ENCODE assay signal across 13 cellular contexts in the genomic region with DNA sequence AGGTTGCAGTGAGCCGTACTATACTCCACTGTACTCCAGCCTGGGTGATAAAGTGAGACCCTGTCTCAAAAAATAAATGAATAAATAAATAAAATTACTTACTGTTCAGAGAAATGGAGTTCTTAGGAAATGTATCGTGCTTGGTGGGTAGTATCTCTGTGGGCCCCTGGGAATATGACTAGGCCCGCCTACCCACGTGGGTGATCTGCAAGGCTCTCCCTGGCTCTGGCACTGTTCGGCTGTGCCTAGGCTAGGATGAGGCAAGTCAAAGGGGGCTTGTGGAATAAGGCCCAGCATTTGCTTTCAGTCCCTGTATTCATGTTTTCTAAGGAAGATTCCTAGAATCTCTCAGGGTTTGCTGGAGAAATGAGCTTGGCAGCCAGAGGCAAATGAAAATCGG. TPM values are rescaled to one million over a fixed set of nuclear protein-coding genes. Genes with fewer than 3 reads are reported as not detected.
A peak's percentile ranks its signal among the peaks of the same experiment; 100 is the strongest.
DNase-seq lines count a peak whose midpoint lies in the region; ATAC-seq and TF ChIP-seq lines count a peak whose summit lies in the region.
"Had no signal": no experiment of that assay in that cellular context is flagged by ENCODE, and none has a peak within 500 bp of the region (broad histone marks: within the 10 kb centered on the region; RNA-seq: fewer than 3 reads in every experiment).

No MANE protein-coding gene starts in this region.

- TF ChIP-seq CTCF in heart right ventricle (IDR thresholded peaks at IDR 0.05) (no peak), gastroesophageal sphincter (IDR thresholded peaks at IDR 0.05) (no peak), osteoblast (IDR thresholded peaks at IDR 0.05; ENCODE audit: extremely low read depth, low read depth, low read length) (no peak), upper lobe of right lung (IDR thresholded peaks at IDR 0.05) (no peak)

- 61 to 70% methylated on average over 6 of the region's 6 CpGs for WGBS in heart right ventricle, 2 donors
- 68 to 72% methylated on average over 5 to 6 of the region's 6 CpGs for WGBS in gastroesophageal sphincter (ENCODE audit: low coverage in 1 of 2), 2 donors

- intact Hi-C loops in heart right ventricle (cut with DNase I) = loop anchor here in 6 of 10 donors (5.0 kb wide), 2 partner anchors 59 to 64 kb away; no protein-coding TSS in a partner anchor
- intact Hi-C loops in Right ventricle myocardium inferior (cut with DNase I) = no loop called here
- intact Hi-C loops in upper lobe of right lung (cut with DNase I) = no loop called here
- intact Hi-C loops in left colon (cut with DNase I, micrococcal nuclease) = loop anchor here in 1 of 2 donors (10.0 kb wide), 1 partner anchor 67 kb away; no protein-coding TSS in a partner anchor

- ATAC-seq in heart right ventricle (no peak), Right ventricle myocardium inferior (no peak), gastroesophageal sphincter (no peak), upper lobe of right lung (no peak), left colon (no peak)
- ATAC-seq: activated CD8-positive, alpha-beta T cell treated with anti-CD3 and anti-CD28 coated beads, Interleukin-2, amount 10 ng/mL, durations not matched to agents 7 days and 5 days; activated naive CD4-positive, alpha-beta T cell treated with anti-CD3 and anti-CD28 coated beads, Interleukin-2, amount 50 U/mL, for 72 hours; stimulated activated effector memory CD8-positive, alpha-beta T cell treated with anti-CD3 and anti-CD28 coated beads, Interleukin-12 subunit alpha, Interleukin-12 subunit beta, amount 100 ng/mL, for 72 hours had no signal

- H4K20me1 ChIP-seq in osteoblast (ENCODE audit: insufficient read depth, low read length) = no peaks in the 10 kb centered on the region

- no peaks in the 10 kb centered on the region for H3K9me3 ChIP-seq in heart right ventricle
- H3K9me3 ChIP-seq in gastroesophageal sphincter = no peaks in the 10 kb centered on the region
- H3K9me3 ChIP-seq in osteoblast (ENCODE audit: low read depth, low read length) = no peaks in the 10 kb centered on the region
- no peaks in the 10 kb centered on the region for H3K9me3 ChIP-seq in upper lobe of right lung

- no peak overlapping the region for H3K27ac Mint-ChIP-seq in activated T-cell treated with anti-CD3 and anti-CD28 coated beads, Interleukin-2, amount 50 U/mL, for 24 hours
- H3K27ac Mint-ChIP-seq: activated CD8-positive, alpha-beta T cell treated with anti-CD3 and anti-CD28 coated beads, Interleukin-2, amount 10 ng/mL, durations not matched to agents 7 days and 5 days; activated naive CD4-positive, alpha-beta T cell treated with anti-CD3 and anti-CD28 coated beads, Interleukin-2, amount 50 U/mL, for 72 hours; stimulated activated effector memory CD8-positive, alpha-beta T cell treated with anti-CD3 and anti-CD28 coated beads, Interleukin-12 subunit alpha, Interleukin-12 subunit beta, amount 100 ng/mL, for 72 hours had no signal

- peaks cover 23% of the 10 kb centered on the region for H3K4me1 Mint-ChIP-seq in activated T-cell treated with anti-CD3 and anti-CD28 coated beads, Interleukin-2, amount 50 U/mL, for 24 hours (ENCODE audit: low read depth)

- DNase-seq in heart right ventricle = no peak
- no peak for DNase-seq in Right ventricle myocardium inferior (ENCODE audit: missing footprints)
- DNase-seq in osteoblast (ENCODE audit: insufficient read length, low spot score, missing footprints) = peak; percentile 88
- DNase-seq in upper lobe of right lung = no peak
- no peak for DNase-seq in left colon
- DNase-seq in activated T-cell treated with anti-CD3 and anti-CD28 coated beads, Interleukin-2, amount 50 U/mL, for 24 hours = no peak
- no peak for DNase-seq in DMS153 treated with DMSO at 0.1 percent for 48 hours (lab: John Stamatoyannopoulos, UW; ENCODE audit: unreplicated experiment)
- DNase-seq: activated CD8-positive, alpha-beta T cell treated with anti-CD3 and anti-CD28 coated beads, Interleukin-2, amount 10 ng/mL, durations not matched to agents 7 days and 5 days; NCI-H2029 treated with DMSO at 0.1 percent for 48 hours had no signal

- H3K27ac ChIP-seq in heart right ventricle (peak overlapping the region; percentile 46 to 88 (median 77)), gastroesophageal sphincter (peak overlapping the region; percentile 37 to 97 (median 84)), osteoblast (ENCODE audit: low read depth, low read length) (peak overlapping the region; percentile 58), upper lobe of right lung (peak overlapping the region; percentile 77)

- TF ChIP-seq POLR2A in gastroesophageal sphincter (IDR thresholded peaks at IDR 0.05) = no peak

- H3K4me2 ChIP-seq in osteoblast (ENCODE audit: insufficient read depth, low read length) = peak overlapping the region; percentile 47

- peaks cover 10% of the 10 kb centered on the region for H3K36me3 Mint-ChIP-seq in activated T-cell treated with anti-CD3 and anti-CD28 coated beads, Interleukin-2, amount 50 U/mL, for 24 hours (ENCODE audit: low read depth)
- H3K36me3 Mint-ChIP-seq: stimulated activated effector memory CD8-positive, alpha-beta T cell treated with anti-CD3 and anti-CD28 coated beads, Interleukin-12 subunit alpha, Interleukin-12 subunit beta, amount 100 ng/mL, for 72 hours had no signal

- no peak for TF ChIP-seq EP300 in gastroesophageal sphincter (IDR thresholded peaks at IDR 0.05)

- H3K36me3 ChIP-seq in heart right ventricle (no peaks in the 10 kb centered on the region), gastroesophageal sphincter (peaks cover 0 to 5% of the 10 kb centered on the region in 2 donors), osteoblast (ENCODE audit: insufficient read depth, low read length) (no peaks in the 10 kb centered on the region), upper lobe of right lung (no peaks in the 10 kb centered on the region)

- no peak overlapping the region for H3K4me3 Mint-ChIP-seq in activated T-cell treated with anti-CD3 and anti-CD28 coated beads, Interleukin-2, amount 50 U/mL, for 24 hours
- H3K4me3 Mint-ChIP-seq: activated CD8-positive, alpha-beta T cell treated with anti-CD3 and anti-CD28 coated beads, Interleukin-2, amount 10 ng/mL, durations not matched to agents 7 days and 5 days; stimulated activated effector memory CD8-positive, alpha-beta T cell treated with anti-CD3 and anti-CD28 coated beads, Interleukin-12 subunit alpha, Interleukin-12 subunit beta, amount 100 ng/mL, for 72 hours had no signal

- H3K4me1 ChIP-seq in heart right ventricle (peaks cover 7 to 42% (median 36%) of the 10 kb centered on the region in 9 donors), gastroesophageal sphincter (peaks cover 10 to 57% (median 24%) of the 10 kb centered on the region in 3 donors), osteoblast (ENCODE audit: insufficient read depth, low read length) (peaks cover 64% of the 10 kb centered on the region), upper lobe of right lung (peaks cover 33% of the 10 kb centered on the region)

- H3K4me3 ChIP-seq in heart right ventricle = no peak overlapping the region
- H3K4me3 ChIP-seq in gastroesophageal sphincter = no peak overlapping the region
- no peak overlapping the region for H3K4me3 ChIP-seq in osteoblast (ENCODE audit: insufficient read depth, low read length)
- no peak overlapping the region for H3K4me3 ChIP-seq in upper lobe of right lung
- H3K4me3 ChIP-seq: K562 had no signal

- peaks cover 12% of the 10 kb centered on the region for H3K79me2 ChIP-seq in osteoblast (ENCODE audit: insufficient read depth, low read length)

- H3K9me3 Mint-ChIP-seq in activated T-cell treated with anti-CD3 and anti-CD28 coated beads, Interleukin-2, amount 50 U/mL, for 24 hours = no peaks in the 10 kb centered on the region
- H3K9me3 Mint-ChIP-seq: activated naive CD4-positive, alpha-beta T cell treated with anti-CD3 and anti-CD28 coated beads, Interleukin-2, amount 50 U/mL, for 72 hours; stimulated activated effector memory CD8-positive, alpha-beta T cell treated with anti-CD3 and anti-CD28 coated beads, Interleukin-12 subunit alpha, Interleukin-12 subunit beta, amount 100 ng/mL, for 72 hours had no signal

- H3K27me3 Mint-ChIP-seq in activated T-cell treated with anti-CD3 and anti-CD28 coated beads, Interleukin-2, amount 50 U/mL, for 24 hours = no peaks in the 10 kb centered on the region

- H3K27me3 ChIP-seq in heart right ventricle (no peaks in the 10 kb centered on the region), gastroesophageal sphincter (no peaks in the 10 kb centered on the region), osteoblast (ENCODE audit: insufficient read depth, low read length) (no peaks in the 10 kb centered on the region), upper lobe of right lung (no peaks in the 10 kb centered on the region)

- peak overlapping the region; percentile 17 for H2AFZ ChIP-seq in osteoblast (ENCODE audit: low read length)

RNA-seq across cellular contexts. Expression of gene CSRP1, which starts 4.5 kb away (rescaled TPM):
- total RNA-seq in heart right ventricle = 100 to 1,000 TPM in 1 of 10 donors, 10 to 100 TPM in 9; 48.1 to 103 (median 58.9) TPM
- 100 to 1,000 TPM in 1 of 2 donors, 10 to 100 TPM in 1; 74.5 to 104 TPM for polyA plus RNA-seq in heart right ventricle
- 64.6 TPM for total RNA-seq in Right ventricle myocardium inferior
- total RNA-seq in gastroesophageal sphincter = 1,000 to 10,000 TPM; 4,484 to 9,179 (median 5,319) TPM
- total RNA-seq in osteoblast = 389 and 480 TPM in 2 replicates
- 280 TPM for total RNA-seq in upper lobe of right lung
- 100 to 1,000 TPM; 131 to 355 TPM for total RNA-seq in left colon

RNA-seq across cellular contexts. Expression of gene NAV1, which starts 27.5 kb away (rescaled TPM):
- total RNA-seq in heart right ventricle (100 to 1,000 TPM in 3 of 10 donors, 10 to 100 TPM in 7; 29.5 to 111 (median 89.0) TPM), Right ventricle myocardium inferior (69.0 TPM), gastroesophageal sphincter (10 to 100 TPM; 11.4 to 35.8 (median 18.0) TPM), osteoblast (47.0 and 47.1 TPM in 2 replicates), upper lobe of right lung (34.1 TPM), left colon (10 to 100 TPM; 13.6 to 25.1 TPM)
- polyA plus RNA-seq in heart right ventricle = 10 to 100 TPM; 13.7 to 61.5 TPM

RNA-seq across cellular contexts. Expression of gene PHLDA3, which starts 42.4 kb away (rescaled TPM):
- 10 to 100 TPM; 14.4 to 40.0 (median 23.6) TPM for total RNA-seq in heart right ventricle
- 10 to 100 TPM; 20.8 to 35.6 TPM for polyA plus RNA-seq in heart right ventricle
- 24.3 TPM for total RNA-seq in Right ventricle myocardium inferior
- total RNA-seq in gastroesophageal sphincter = 100 to 1,000 TPM in 1 of 4 donors, 10 to 100 TPM in 3; 69.2 to 153 (median 84.7) TPM
- total RNA-seq in osteoblast = 116 and 134 TPM in 2 replicates
- 90.0 TPM for total RNA-seq in upper lobe of right lung
- total RNA-seq in left colon = 10 to 100 TPM; 13.1 to 19.3 TPM
- polyA plus RNA-seq: K562 had no signal

Comparison
In these comparisons a context has a peak if more than half of its experiments do, and no peak if none do; other contexts are left out.
1. intact Hi-C loops: an anchor here in heart right ventricle (5.0 kb wide); none called in Right ventricle myocardium inferior and upper lobe of right lung.